ENCODE assay signal across 22 cellular contexts in genomic region chr17:37740861-37741260, GRCh38. TPM values are rescaled to one million over a fixed set of nuclear protein-coding genes. Genes with fewer than 3 reads are reported as not detected.
"Had no signal": no experiment of that assay in that cellular context is flagged by ENCODE, and none has a peak within 500 bp of the region (broad histone marks: within the 10 kb centered on the region; RNA-seq: fewer than 3 reads in every experiment).

No MANE protein-coding gene starts in this region.

- H3K27ac ChIP-seq: brain microvascular endothelial cell, heart left ventricle had no signal

- DNase-seq: activated B cell treated with CpG ODN at 0.5 μM for 24 hours; activated CD4-positive, alpha-beta T cell treated with anti-CD3 and anti-CD28 coated beads, Interleukin-2, amount 10 ng/mL, durations not matched to agents 24 days and 14 days; activated CD8-positive, alpha-beta memory T cell treated with anti-CD3 and anti-CD28 coated beads, Interleukin-2, amount 50 U/mL, for 4 hours; activated CD8-positive, alpha-beta T cell treated with anti-CD3 and anti-CD28 coated beads, Interleukin-2, amount 10 ng/mL, durations not matched to agents 7 days and 5 days; activated gamma-delta T cell treated with Interleukin-2 at 50 U/mL for 16 hours; activated naive CD8-positive, alpha-beta T cell treated with anti-CD3 and anti-CD28 coated beads for 36 hours; activated T-cell treated with anti-CD3 and anti-CD28 coated beads, Interleukin-2, amount 50 U/mL, for 48 hours; brain microvascular endothelial cell; effector CD8-positive, alpha-beta T cell; heart left ventricle; left colon; mammary epithelial cell; naive B cell; right cardiac atrium; small intestine; stimulated activated CD4-positive, alpha-beta T cell treated with anti-CD3 and anti-CD28 coated beads, Interleukin-4, amount 100 ng/mL, for 4 hours; stimulated activated naive CD8-positive, alpha-beta T cell treated with anti-CD3 and anti-CD28 coated beads, Interleukin-15, Interleukin-2, amounts not matched to agents 100 U/mL and 50 U/mL, for 24 hours; T-helper 2 cell had no signal

- FAIRE-seq: frontal cortex, small intestine, TTC549 had no signal

- H3K9me3 ChIP-seq: heart left ventricle had no signal

- ATAC-seq: activated CD8-positive, alpha-beta T cell treated with anti-CD3 and anti-CD28 coated beads, Interleukin-2, amount 10 ng/mL, durations not matched to agents 7 days and 5 days; heart left ventricle; left colon; right cardiac atrium; stimulated activated naive CD8-positive, alpha-beta T cell treated with anti-CD3 and anti-CD28 coated beads, Interleukin-15, Interleukin-2, amounts not matched to agents 100 U/mL and 50 U/mL, for 24 hours had no signal

- H3K36me3 ChIP-seq: brain microvascular endothelial cell, heart left ventricle had no signal

RNA-seq across cellular contexts. Expression of gene HNF1B, which starts 4.0 kb away (rescaled TPM):
- total RNA-seq: activated CD8-positive, alpha-beta T cell treated with anti-CD3 and anti-CD28 coated beads, Interleukin-2, amount 10 ng/mL, durations not matched to agents 7 days and 5 days; frontal cortex; heart left ventricle; mammary epithelial cell; posterior vena cava; right cardiac atrium; temporal lobe had no signal
- polyA plus RNA-seq: heart left ventricle, mammary epithelial cell, right cardiac atrium had no signal
